Comparison of ENCODE assay signal across 10 cellular contexts in the genomic region with DNA sequence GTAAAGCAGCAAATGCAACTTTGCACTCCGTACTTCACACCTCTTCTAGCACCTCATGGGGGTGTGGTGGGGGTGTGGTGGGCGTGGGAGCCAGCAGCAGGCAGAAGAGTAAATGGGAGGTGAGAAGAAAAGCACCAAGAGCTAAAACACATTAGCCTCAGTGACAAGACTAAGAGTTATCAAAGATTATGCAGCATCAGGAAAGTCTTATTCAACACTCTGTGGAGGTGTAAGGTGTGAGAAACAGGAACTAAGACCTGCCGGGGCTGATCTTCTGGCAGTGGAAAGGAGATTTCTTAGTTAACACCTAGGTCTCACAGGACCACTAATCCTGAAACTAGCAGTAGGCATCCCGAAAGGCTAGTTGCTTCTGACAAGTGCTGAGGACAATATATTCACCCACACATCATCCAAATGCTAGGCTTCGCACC. TPM values are rescaled to one million over a fixed set of nuclear protein-coding genes. Genes with fewer than 3 reads are reported as not detected.
DNase-seq lines count a peak whose midpoint lies in the region; ATAC-seq and TF ChIP-seq lines count a peak whose summit lies in the region.
"Had no signal": no experiment of that assay in that cellular context is flagged by ENCODE, and none has a peak within 500 bp of the region (broad histone marks: within the 10 kb centered on the region; RNA-seq: fewer than 3 reads in every experiment).

No MANE protein-coding gene starts in this region.

- H3K4me2 ChIP-seq in mesenchymal stem cell (ENCODE audit: low read length, poor library complexity, severe bottlenecking), result no peak overlapping the region
- H3K4me2 ChIP-seq in MM.1S (ENCODE audit: low read depth, low read length), result no peak overlapping the region

- ATAC-seq in GM18505 (IDR thresholded peaks at IDR 0.05; ENCODE audit: unreplicated experiment), result peak; percentile 89
- ATAC-seq in GM21447 (IDR thresholded peaks at IDR 0.05; ENCODE audit: unreplicated experiment), result peak; percentile 88
- peak; percentile 87 for ATAC-seq in HG03460 (IDR thresholded peaks at IDR 0.05; ENCODE audit: unreplicated experiment)
- ATAC-seq: right lobe of liver had no signal

- H3K9me2 ChIP-seq in MM.1S (replicated peaks; ENCODE audit: insufficient read depth, low read length), result no peaks in the 10 kb centered on the region

- no peak overlapping the region for H3K18ac ChIP-seq in mesenchymal stem cell (ENCODE audit: low read depth in 1 of 2, low read length in 2 of 2)

- no peak overlapping the region for H3K23ac ChIP-seq in mesenchymal stem cell (ENCODE audit: low read length in 2 of 2)

- H3K9me3 ChIP-seq in mesenchymal stem cell (ENCODE audit: control insufficient read depth, low read length) (no peaks in the 10 kb centered on the region), MM.1S (replicated peaks; ENCODE audit: insufficient read depth, low read length) (no peaks in the 10 kb centered on the region)
- H3K9me3 ChIP-seq: right lobe of liver had no signal

- no peak overlapping the region for H2BK15ac ChIP-seq in mesenchymal stem cell (ENCODE audit: low read depth, poor library complexity, severe bottlenecking)

- H2BK120ac ChIP-seq in mesenchymal stem cell (ENCODE audit: low read depth, low read length), result no peak overlapping the region

- peaks cover 0 to 28% of the 10 kb centered on the region in 2 experiments for H3K36me3 ChIP-seq in mesenchymal stem cell (ENCODE audit: control insufficient read depth in 1 of 2, insufficient read depth in 2 of 2, low read depth in 1 of 2, low read length in 2 of 2)
- no peaks in the 10 kb centered on the region for H3K36me3 ChIP-seq in MM.1S (replicated peaks; ENCODE audit: insufficient read depth, low read length)
- H3K36me3 ChIP-seq: right lobe of liver had no signal

- no peak overlapping the region for H2BK5ac ChIP-seq in mesenchymal stem cell (ENCODE audit: low read depth, low read length, poor library complexity, severe bottlenecking)

- H3K79me1 ChIP-seq in mesenchymal stem cell (replicated peaks; ENCODE audit: low read length, poor library complexity, severe bottlenecking), result peaks cover 39% of the 10 kb centered on the region

- H3K79me2 ChIP-seq in MM.1S (ENCODE audit: low read length), result no peaks in the 10 kb centered on the region

- H2AFZ ChIP-seq in mesenchymal stem cell (ENCODE audit: low read depth, low read length) (no peak overlapping the region), MM.1S (ENCODE audit: low read length) (no peak overlapping the region)

- no peaks in the 10 kb centered on the region for H3F3A ChIP-seq in MM.1S (ENCODE audit: insufficient read depth, low read length)

- no peak overlapping the region for H3K4ac ChIP-seq in mesenchymal stem cell (ENCODE audit: low read depth in 1 of 2, low read length in 2 of 2)

- no peak overlapping the region for H3K14ac ChIP-seq in mesenchymal stem cell (ENCODE audit: low read length in 2 of 2)

- H3K27ac ChIP-seq in mesenchymal stem cell (ENCODE audit: low read length, poor library complexity, severe bottlenecking) (no peak overlapping the region), MM.1S (ENCODE audit: low read length) (no peak overlapping the region)
- H3K27ac ChIP-seq: right lobe of liver had no signal

- TF ChIP-seq CTCF in MM.1S (IDR thresholded peaks at IDR 0.05; ENCODE audit: low read length), result no peak

- no peaks in the 10 kb centered on the region for H3K27me3 ChIP-seq in mesenchymal stem cell (ENCODE audit: control insufficient read depth in 1 of 2, insufficient read depth in 1 of 2, low read length in 2 of 2)
- no peaks in the 10 kb centered on the region for H3K27me3 ChIP-seq in MM.1S (replicated peaks; ENCODE audit: insufficient read depth, low read length)
- H3K27me3 ChIP-seq: right lobe of liver had no signal

- TF ChIP-seq POLR2A in GM18505 (IDR thresholded peaks at IDR 0.05; ENCODE audit: borderline replicate concordance, extremely low read depth, insufficient read depth, insufficient read length), result no peak

- DNase-seq in mesenchymal stem cell (no peak), NCI-H1436 treated with DMSO at 0.1 percent for 48 hours (lab: John Stamatoyannopoulos, UW) (no peak), MM.1S (no peak), NCI-H524 (lab: John Stamatoyannopoulos, UW) (no peak), midbrain (lab: John Stamatoyannopoulos, UW) (no peak)
- DNase-seq: NCI-H2081, right lobe of liver had no signal

- H3K4me3 ChIP-seq in mesenchymal stem cell (ENCODE audit: insufficient read depth in 1 of 2, low read depth in 1 of 2, low read length in 2 of 2) (peak overlapping the region in 1 of 2 experiments; percentile 59), MM.1S (ENCODE audit: low read length) (no peak overlapping the region)
- H3K4me3 ChIP-seq: right lobe of liver had no signal

- no peak overlapping the region for H4K91ac ChIP-seq in mesenchymal stem cell (ENCODE audit: low read length)

- H4K8ac ChIP-seq in mesenchymal stem cell (ENCODE audit: low read length), result peak overlapping the region; percentile 23

- WGBS in mesenchymal stem cell, result 73% methylated on average over 3 of the region's 5 CpGs

- H3K9ac ChIP-seq in mesenchymal stem cell (ENCODE audit: low read length) (peak overlapping the region; percentile 66), MM.1S (ENCODE audit: low read length) (no peak overlapping the region)

- H4K20me1 ChIP-seq in MM.1S (ENCODE audit: insufficient read depth, low read length), result no peaks in the 10 kb centered on the region

- no peak overlapping the region for H2BK12ac ChIP-seq in mesenchymal stem cell (ENCODE audit: low read length in 2 of 2)

- H3K4me1 ChIP-seq in mesenchymal stem cell (ENCODE audit: control insufficient read depth, insufficient read depth, low read depth, low read length), result peaks cover 8% of the 10 kb centered on the region
- H3K4me1 ChIP-seq in MM.1S (ENCODE audit: low read length), result no peaks in the 10 kb centered on the region; the same call in 1 of the 2 replicates

- H2AK5ac ChIP-seq in mesenchymal stem cell (ENCODE audit: low read length, severe bottlenecking), result no peak overlapping the region

RNA-seq across cellular contexts. Expression of a gene that starts 9.9 kb away (rescaled TPM):
- 10.0 TPM for polyA plus RNA-seq in mesenchymal stem cell (2013, experiment 1 of 2)
- 10.3 TPM for polyA plus RNA-seq in mesenchymal stem cell (2013, experiment 2 of 2)
